23 cellular contexts compared by ENCODE assay signal in genomic region chr2:159912580-159912979, GRCh38. TPM values are rescaled to one million over a fixed set of nuclear protein-coding genes. Genes with fewer than 3 reads are reported as not detected.
A peak's percentile ranks its signal among the peaks of the same experiment; 100 is the strongest.
DNase-seq lines count a peak whose midpoint lies in the region; ATAC-seq and TF ChIP-seq lines count a peak whose summit lies in the region.
"Had no signal": no experiment of that assay in that cellular context is flagged by ENCODE, and none has a peak within 500 bp of the region (broad histone marks: within the 10 kb centered on the region; RNA-seq: fewer than 3 reads in every experiment).

No MANE protein-coding gene starts in this region.

- DNase-seq in left kidney (ENCODE audit: low read depth, low spot score) (peak; percentile 6), T-helper 1 cell (no peak), BE2C (no peak)
- DNase-seq: CD4-positive, alpha-beta T cell; COR-L47; DMS79; H7; HFFc6; IMR-90; NCI-H1092 treated with DMSO at 0.1 percent for 48 hours; NCI-H1436 treated with DMSO at 0.1 percent for 48 hours; NCI-H2029 treated with DMSO at 0.1 percent for 48 hours; NCI-H345; NCI-H524; NCI-H774; NK-92 treated with Interleukin-12 subunit alpha and Interleukin-12 subunit beta, amount 100 ng/mL, for 24 hours had no signal

- no peaks in the 10 kb centered on the region for H3K27me3 ChIP-seq in BE2C

- no peak overlapping the region for H3K4me3 ChIP-seq in BE2C (ENCODE audit: low read depth, low read length)

- no peaks in the 10 kb centered on the region for H3K4me1 ChIP-seq in BE2C

- TF ChIP-seq CTCF in BE2C (IDR thresholded peaks at IDR 0.05; ENCODE audit: low read depth, low read length): no peak

- H3K36me3 ChIP-seq in BE2C: no peaks in the 10 kb centered on the region

- no peaks in the 10 kb centered on the region for H3K9me3 ChIP-seq in BE2C

- ATAC-seq in GM19025 (IDR thresholded peaks at IDR 0.05; ENCODE audit: low read depth, unreplicated experiment) (peak; percentile 69), GM21786 (IDR thresholded peaks at IDR 0.05; ENCODE audit: unreplicated experiment) (peak; percentile 69), HG03378 (IDR thresholded peaks at IDR 0.05; ENCODE audit: unreplicated experiment) (peak; percentile 48), HG03469 (IDR thresholded peaks at IDR 0.05; ENCODE audit: unreplicated experiment) (no peak), GM21576 (IDR thresholded peaks at IDR 0.05; ENCODE audit: unreplicated experiment) (no peak)
- ATAC-seq: Panc1, SK-N-SH treated with all-trans-retinoic acid at 6 μM for 48 hours had no signal

RNA-seq across cellular contexts. Expression of gene LY75, which starts 8.0 kb away (rescaled TPM):
- not detected for polyA plus RNA-seq in BE2C (2012; ENCODE audit: insufficient read depth, insufficient read length, low read depth)
- polyA plus RNA-seq: IMR-90 had no signal

Comparison
In these comparisons a context has a peak if more than half of its experiments do, and no peak if none do; other contexts are left out.
1. ATAC-seq: peak in GM19025 (single experiment), GM21786 (single experiment) and HG03378 (single experiment); none in HG03469 (single experiment) and GM21576 (single experiment).